2 cellular contexts compared by ENCODE assay signal in genomic region chr17:4949321-4950074, GRCh38.
TF ChIP-seq lines count a peak whose summit lies in the region.

No MANE protein-coding gene starts in this region.

TF ChIP-seq in GM12891, 5 proteins besides CTCF, POLR2A, EP300 and RAD21:
- TF ChIP-seq POLR2AphosphoS5 (IDR thresholded peaks at IDR 0.05; ENCODE audit: low read depth, low read length) (no peak), POU2F2 (IDR thresholded peaks at IDR 0.05; ENCODE audit: low read depth, low read length) (0 out of 2 replicates have a peak, but pooled peaks have one; percentile 18)

TF ChIP-seq in H1, 55 proteins besides CTCF, POLR2A, EP300 and RAD21:
- TF ChIP-seq TAF1 (IDR thresholded peaks at IDR 0.05; ENCODE audit: low read depth, low read length) (peak; percentile 70), TAF7 (optimal IDR thresholded peaks at IDR 0.05; ENCODE audit: borderline replicate concordance, low read depth, low read length) (peak; percentile 73), PHF8 (conservative IDR thresholded peaks at IDR 0.05; ENCODE audit: low read depth, low read length) (peak; percentile 44), CHD2 (IDR thresholded peaks at IDR 0.05; ENCODE audit: low read length) (no peak), SRF (IDR thresholded peaks at IDR 0.05; ENCODE audit: low read depth, low read length) (no peak), GTF2F1 (IDR thresholded peaks at IDR 0.05; ENCODE audit: borderline replicate concordance, low read depth, low read length) (no peak), CREB1 (IDR thresholded peaks at IDR 0.05) (no peak), CBX8 (IDR thresholded peaks at IDR 0.05; ENCODE audit: borderline replicate concordance, low read depth, low read length) (no peak), GABPA (IDR thresholded peaks at IDR 0.05; ENCODE audit: borderline replicate concordance, insufficient read depth, low read length) (no peak), SUZ12 (IDR thresholded peaks at IDR 0.05; ENCODE audit: low read length) (no peak), MAFK (IDR thresholded peaks at IDR 0.05; ENCODE audit: low read depth, low read length) (no peak), TBP (IDR thresholded peaks at IDR 0.05; ENCODE audit: low read depth, low read length) (peak; percentile 68), SAP30 (IDR thresholded peaks at IDR 0.05; ENCODE audit: insufficient read depth, insufficient replicate concordance, low read length) (no peak), CHD7 (IDR thresholded peaks at IDR 0.05; ENCODE audit: insufficient replicate concordance, low read length) (no peak), CTBP2 (IDR thresholded peaks at IDR 0.05; ENCODE audit: borderline replicate concordance, insufficient read depth, insufficient read length, low read length) (no peak), BACH1 (IDR thresholded peaks at IDR 0.05; ENCODE audit: low read length) (peak; percentile 46), KDM5A (IDR thresholded peaks at IDR 0.05; ENCODE audit: low read length) (no peak), JUND (IDR thresholded peaks at IDR 0.05; ENCODE audit: low read length) (no peak), RXRA (IDR thresholded peaks at IDR 0.05; ENCODE audit: insufficient read depth, low read depth, low read length) (no peak)
- TF ChIP-seq, protein P1, sequence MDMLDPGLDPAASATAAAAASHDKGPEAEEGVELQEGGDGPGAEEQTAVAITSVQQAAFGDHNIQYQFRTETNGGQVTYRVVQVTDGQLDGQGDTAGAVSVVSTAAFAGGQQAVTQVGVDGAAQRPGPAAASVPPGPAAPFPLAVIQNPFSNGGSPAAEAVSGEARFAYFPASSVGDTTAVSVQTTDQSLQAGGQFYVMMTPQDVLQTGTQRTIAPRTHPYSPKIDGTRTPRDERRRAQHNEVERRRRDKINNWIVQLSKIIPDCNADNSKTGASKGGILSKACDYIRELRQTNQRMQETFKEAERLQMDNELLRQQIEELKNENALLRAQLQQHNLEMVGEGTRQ (IDR thresholded peaks at IDR 0.05; ENCODE audit: low read length) = no peak
- TF ChIP-seq, protein P2, sequence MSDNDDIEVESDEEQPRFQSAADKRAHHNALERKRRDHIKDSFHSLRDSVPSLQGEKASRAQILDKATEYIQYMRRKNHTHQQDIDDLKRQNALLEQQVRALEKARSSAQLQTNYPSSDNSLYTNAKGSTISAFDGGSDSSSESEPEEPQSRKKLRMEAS (IDR thresholded peaks at IDR 0.05) = peak; percentile 84
- TF ChIP-seq, protein P3, sequence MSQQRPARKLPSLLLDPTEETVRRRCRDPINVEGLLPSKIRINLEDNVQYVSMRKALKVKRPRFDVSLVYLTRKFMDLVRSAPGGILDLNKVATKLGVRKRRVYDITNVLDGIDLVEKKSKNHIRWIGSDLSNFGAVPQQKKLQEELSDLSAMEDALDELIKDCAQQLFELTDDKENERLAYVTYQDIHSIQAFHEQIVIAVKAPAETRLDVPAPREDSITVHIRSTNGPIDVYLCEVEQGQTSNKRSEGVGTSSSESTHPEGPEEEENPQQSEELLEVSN (IDR thresholded peaks at IDR 0.05) = peak; percentile 81
- TF ChIP-seq, protein P4, sequence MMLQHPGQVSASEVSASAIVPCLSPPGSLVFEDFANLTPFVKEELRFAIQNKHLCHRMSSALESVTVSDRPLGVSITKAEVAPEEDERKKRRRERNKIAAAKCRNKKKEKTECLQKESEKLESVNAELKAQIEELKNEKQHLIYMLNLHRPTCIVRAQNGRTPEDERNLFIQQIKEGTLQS (IDR thresholded peaks at IDR 0.05; ENCODE audit: insufficient read depth, low read depth, low read length) = no peak
